Comparison of ENCODE assay signal across 17 cellular contexts in genomic region chr1:39833121-39833520, GRCh38.
"Had no signal": no experiment of that assay in that cellular context is flagged by ENCODE, and none has a peak within 500 bp of the region (broad histone marks: within the 10 kb centered on the region; RNA-seq: fewer than 3 reads in every experiment).

No MANE protein-coding gene starts in this region.

- H3K4me3 Mint-ChIP-seq: activated naive CD8-positive, alpha-beta T cell treated with anti-CD3 and anti-CD28 coated beads, Interleukin-2, amount 10 ng/mL, durations not matched to agents 7 days and 5 days; effector memory CD8-positive, alpha-beta T cell; memory B cell; naive thymus-derived CD4-positive, alpha-beta T cell; stimulated activated memory B cell treated with anti-CD40 and anti-IgM and Interleukin-4, amounts not matched to agents 10 μg/mL and 1 μg/mL and 100 μg/mL, for 72 hours had no signal

- DNase-seq: activated CD4-positive, alpha-beta T cell treated with anti-CD3 and anti-CD28 coated beads, Interleukin-2, amount 50 U/mL, for 1 hour; activated CD8-positive, alpha-beta memory T cell treated with anti-CD3 and anti-CD28 coated beads for 24 hours; activated naive CD4-positive, alpha-beta T cell; activated naive CD8-positive, alpha-beta T cell treated with anti-CD3 and anti-CD28 coated beads, Interleukin-2, amount 10 ng/mL, durations not matched to agents 7 days and 5 days; activated T-cell treated with anti-CD3 and anti-CD28 coated beads for 4 hours; aorta; cerebellar nuclear complex; dermis blood vessel endothelial cell; effector memory CD8-positive, alpha-beta T cell; hippocampal formation; kidney; left ventricle myocardium inferior; mucosa of descending colon; naive thymus-derived CD4-positive, alpha-beta T cell; stimulated activated CD4-positive, alpha-beta T cell treated with anti-CD3 and anti-CD28 coated beads, Interleukin-2, amount 100 ng/mL, for 48 hours had no signal

- H3K4me1 Mint-ChIP-seq: activated naive CD8-positive, alpha-beta T cell treated with anti-CD3 and anti-CD28 coated beads, Interleukin-2, amount 10 ng/mL, durations not matched to agents 7 days and 5 days; memory B cell; naive thymus-derived CD4-positive, alpha-beta T cell; stimulated activated memory B cell treated with anti-CD40 and anti-IgM and Interleukin-4, amounts not matched to agents 10 μg/mL and 1 μg/mL and 100 μg/mL, for 72 hours had no signal

- H3K36me3 Mint-ChIP-seq: activated naive CD8-positive, alpha-beta T cell treated with anti-CD3 and anti-CD28 coated beads, Interleukin-2, amount 10 ng/mL, durations not matched to agents 7 days and 5 days had no signal

- H3K4me3 ChIP-seq: left ventricle myocardium inferior, mucosa of descending colon had no signal

- H3K27ac Mint-ChIP-seq: activated naive CD8-positive, alpha-beta T cell treated with anti-CD3 and anti-CD28 coated beads, Interleukin-2, amount 10 ng/mL, durations not matched to agents 7 days and 5 days; effector memory CD8-positive, alpha-beta T cell; memory B cell; naive thymus-derived CD4-positive, alpha-beta T cell; stimulated activated memory B cell treated with anti-CD40 and anti-IgM and Interleukin-4, amounts not matched to agents 10 μg/mL and 1 μg/mL and 100 μg/mL, for 72 hours had no signal

- H3K9me3 Mint-ChIP-seq: activated naive CD8-positive, alpha-beta T cell treated with anti-CD3 and anti-CD28 coated beads, Interleukin-2, amount 10 ng/mL, durations not matched to agents 7 days and 5 days; effector memory CD8-positive, alpha-beta T cell; memory B cell; stimulated activated memory B cell treated with anti-CD40 and anti-IgM and Interleukin-4, amounts not matched to agents 10 μg/mL and 1 μg/mL and 100 μg/mL, for 72 hours had no signal
